In genomic region chr11:10922944-10923343, GRCh38 we compare ENCODE assay signal across 16 cellular contexts.
DNase-seq lines count a peak whose midpoint lies in the region; ATAC-seq and TF ChIP-seq lines count a peak whose summit lies in the region.
"Had no signal": no experiment of that assay in that cellular context is flagged by ENCODE, and none has a peak within 500 bp of the region (broad histone marks: within the 10 kb centered on the region; RNA-seq: fewer than 3 reads in every experiment).

No MANE protein-coding gene starts in this region.

- no peak overlapping the region for H3K9ac ChIP-seq in rectal smooth muscle tissue (ENCODE audit: low read length)

- TF ChIP-seq POLR2A in vagina (IDR thresholded peaks at IDR 0.05) = no peak

- peaks cover 2% of the 10 kb centered on the region for H3K27me3 Mint-ChIP-seq in activated naive CD4-positive, alpha-beta T cell treated with anti-CD3 and anti-CD28 coated beads, Interleukin-2, amount 50 U/mL, for 24 hours

- H3K27ac ChIP-seq in rectal smooth muscle tissue (ENCODE audit: low read depth, low read length) (peak overlapping the region; percentile 42), vagina (no peak overlapping the region)

- H3K4me1 ChIP-seq in rectal smooth muscle tissue (ENCODE audit: control insufficient read depth, insufficient read depth, low read length) (peaks cover 12% of the 10 kb centered on the region), vagina (peaks cover 11% of the 10 kb centered on the region)

- H3K4me3 ChIP-seq in rectal smooth muscle tissue (ENCODE audit: low read length) (no peak overlapping the region), vagina (no peak overlapping the region)
- H3K4me3 ChIP-seq: HAP-1 had no signal

- no peaks in the 10 kb centered on the region for H3K36me3 Mint-ChIP-seq in activated naive CD4-positive, alpha-beta T cell treated with anti-CD3 and anti-CD28 coated beads, Interleukin-2, amount 50 U/mL, for 24 hours
- H3K36me3 Mint-ChIP-seq: CD4-positive, alpha-beta memory T cell had no signal

- H3K9me3 Mint-ChIP-seq in activated naive CD4-positive, alpha-beta T cell treated with anti-CD3 and anti-CD28 coated beads, Interleukin-2, amount 50 U/mL, for 24 hours = peaks cover 9% of the 10 kb centered on the region

- TF ChIP-seq CTCF in vagina (IDR thresholded peaks at IDR 0.05) = no peak

- no peak overlapping the region for H3K4me3 Mint-ChIP-seq in activated naive CD4-positive, alpha-beta T cell treated with anti-CD3 and anti-CD28 coated beads, Interleukin-2, amount 50 U/mL, for 24 hours
- H3K4me3 Mint-ChIP-seq: CD4-positive, alpha-beta memory T cell; HFFc6 had no signal

- H3K27me3 ChIP-seq in rectal smooth muscle tissue (ENCODE audit: control insufficient read depth, insufficient read depth, low read length) (no peaks in the 10 kb centered on the region), vagina (no peaks in the 10 kb centered on the region)

- peak overlapping the region; percentile 3 for H3K27ac Mint-ChIP-seq in activated naive CD4-positive, alpha-beta T cell treated with anti-CD3 and anti-CD28 coated beads, Interleukin-2, amount 50 U/mL, for 24 hours
- H3K27ac Mint-ChIP-seq: CD4-positive, alpha-beta memory T cell; HFFc6 had no signal

- no peak for DNase-seq in activated naive CD4-positive, alpha-beta T cell treated with Interleukin-2 at 50 U/mL for 16 hours
- no peak for DNase-seq in left ventricle myocardium superior
- DNase-seq in cardiac septum (ENCODE audit: low spot score) = no peak
- DNase-seq in vagina (ENCODE audit: extremely low spot score in 2 of 2) = no peak
- DNase-seq: C1 segment of cervical spinal cord; Calu3; CD4-positive, alpha-beta memory T cell; COR-L47; DMS53; DMS79 treated with DMSO at 0.1 percent for 48 hours; GF-D8; GOT3; HFFc6 had no signal

- H3K9me3 ChIP-seq in vagina = no peaks in the 10 kb centered on the region

- peak; percentile 53 for ATAC-seq in left ventricle myocardium superior

- H3K4me1 Mint-ChIP-seq in activated naive CD4-positive, alpha-beta T cell treated with anti-CD3 and anti-CD28 coated beads, Interleukin-2, amount 50 U/mL, for 24 hours = no peaks in the 10 kb centered on the region
- H3K4me1 Mint-ChIP-seq: CD4-positive, alpha-beta memory T cell had no signal

- H3K36me3 ChIP-seq in rectal smooth muscle tissue (ENCODE audit: control insufficient read depth, insufficient read depth, low read length) (no peaks in the 10 kb centered on the region), vagina (no peaks in the 10 kb centered on the region)
- H3K36me3 ChIP-seq: HAP-1 had no signal

- intact Hi-C loops in left ventricle myocardium superior (cut with micrococcal nuclease) (loop anchor here (10.0 kb wide), 1 partner anchor 128 kb away; no protein-coding TSS in a partner anchor), cardiac septum (cut with DNase I) (no loop called here), vagina (cut with DNase I) (no loop called here)
